In genomic region chr2:125684256-125684655, GRCh38 we compare ENCODE assay signal across 23 cellular contexts.
"Had no signal": no experiment of that assay in that cellular context is flagged by ENCODE, and none has a peak within 500 bp of the region (broad histone marks: within the 10 kb centered on the region; RNA-seq: fewer than 3 reads in every experiment).

No MANE protein-coding gene starts in this region.

- DNase-seq: activated CD4-positive, alpha-beta T cell treated with anti-CD3 and anti-CD28 coated beads for 48 hours; activated CD4-positive, alpha-beta T cell treated with anti-CD3 and anti-CD28 coated beads, Interleukin-2, amount 50 U/mL, for 4 hours; activated CD4-positive, CD25-positive, alpha-beta regulatory T cell treated with anti-CD3 and anti-CD28 coated beads, Interleukin-2, amount 50 U/mL, for 72 hours; activated CD8-positive, alpha-beta memory T cell treated with anti-CD3 and anti-CD28 coated beads, Interleukin-2, amount 50 U/mL, for 48 hours; activated CD8-positive, alpha-beta T cell treated with anti-CD3 and anti-CD28 coated beads, Interleukin-2, amount 10 ng/mL, durations not matched to agents 7 days and 5 days; activated naive CD4-positive, alpha-beta T cell treated with anti-CD3 and anti-CD28 coated beads, Interleukin-2, amount 50 U/mL, for 16 hours; activated naive CD8-positive, alpha-beta T cell treated with anti-CD3 and anti-CD28 coated beads, Interleukin-2, amount 10 ng/mL, durations not matched to agents 7 days and 5 days; activated T-cell treated with anti-CD3 and anti-CD28 coated beads, Interleukin-2, amount 50 U/mL, for 1 hour; aorta; caudate nucleus; NCI-H1105 treated with DMSO at 0.1 percent for 48 hours; NCI-H1436 treated with DMSO at 0.1 percent for 48 hours; NCI-H187; NCI-H2081; NCI-H446 treated with DMSO at 0.1 percent for 48 hours; NCI-H524 treated with DMSO at 0.1 percent for 48 hours; NCI-H82; PC-9; SIG-M5; T-helper 17 cell; T-helper 9 cell had no signal

- H2AFZ ChIP-seq: PC-9 had no signal

- H3K4me2 ChIP-seq: PC-9 had no signal

- H3K4me3 ChIP-seq: breast epithelium, PC-9 had no signal

- H3K27ac ChIP-seq: breast epithelium, PC-9 had no signal

- ATAC-seq: activated CD8-positive, alpha-beta T cell treated with anti-CD3 and anti-CD28 coated beads, Interleukin-2, amount 10 ng/mL, durations not matched to agents 7 days and 5 days; T-helper 17 cell; WTC11 had no signal

- H3K27me3 ChIP-seq: breast epithelium had no signal

- H3K36me3 ChIP-seq: breast epithelium had no signal

- H3K4me1 ChIP-seq: breast epithelium had no signal

- H3K9me3 ChIP-seq: breast epithelium had no signal
